In the genomic region with DNA sequence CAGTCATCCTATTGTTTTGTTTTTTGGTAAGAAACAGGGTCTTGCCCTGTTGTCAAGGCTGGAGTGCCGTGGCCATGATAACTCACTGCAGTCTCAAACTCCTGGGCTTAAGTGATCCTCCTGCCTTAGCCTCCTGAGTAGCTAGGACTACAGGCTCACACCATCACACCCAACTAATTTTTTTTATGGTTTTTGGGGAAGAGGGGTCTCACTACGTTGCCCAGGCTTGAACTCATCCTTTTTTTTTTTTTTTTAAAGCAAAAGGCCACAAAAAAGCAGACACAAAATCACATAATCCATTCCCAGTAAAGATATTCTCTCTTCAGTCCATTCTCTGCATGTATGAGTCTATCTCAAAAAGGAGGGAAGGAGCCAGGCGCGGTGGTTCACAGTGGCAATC, we compare ENCODE assay signal across 19 cellular contexts.
"Had no signal": no experiment of that assay in that cellular context is flagged by ENCODE, and none has a peak within 500 bp of the region (broad histone marks: within the 10 kb centered on the region; RNA-seq: fewer than 3 reads in every experiment).

No MANE protein-coding gene starts in this region.

- FAIRE-seq: colon, frontal cortex, keratinocyte, pancreas had no signal

- H3K36me3 Mint-ChIP-seq: natural killer cell; stimulated activated naive B cell treated with anti-CD40 and anti-IgM and Interleukin-4, amounts not matched to agents 10 μg/mL and 1 μg/mL and 100 μg/mL, for 72 hours had no signal

- H3K9me3 ChIP-seq: lower lobe of right lung, pancreas, right atrium auricular region, spleen, thoracic aorta, transverse colon, upper lobe of right lung, uterus had no signal

- H3K27me3 ChIP-seq: dorsolateral prefrontal cortex, pancreas, right atrium auricular region, spleen, transverse colon, upper lobe of right lung, uterus had no signal

- DNase-seq: dorsolateral prefrontal cortex; effector CD4-positive, alpha-beta T cell; hypothalamus; left ventricle myocardium superior; lower lobe of right lung; natural killer cell; pancreas; spleen; stimulated activated naive B cell treated with anti-CD40 and anti-IgM and Interleukin-4, amounts not matched to agents 10 μg/mL and 1 μg/mL and 100 μg/mL, for 72 hours; transverse colon; upper lobe of right lung; uterus had no signal

- H3K27ac Mint-ChIP-seq: stimulated activated naive CD8-positive, alpha-beta T cell treated with anti-CD3 and anti-CD28 coated beads, Interleukin-15, Interleukin-2, amounts not matched to agents 100 ng/mL and 50 ng/mL, for 24 hours had no signal

- H3K4me3 ChIP-seq: dorsolateral prefrontal cortex, lower lobe of right lung, pancreas, right atrium auricular region, skin epidermis, spleen, thoracic aorta, transverse colon, upper lobe of right lung, uterus had no signal

- H3K9me3 Mint-ChIP-seq: natural killer cell; stimulated activated naive B cell treated with anti-CD40 and anti-IgM and Interleukin-4, amounts not matched to agents 10 μg/mL and 1 μg/mL and 100 μg/mL, for 72 hours; stimulated activated naive CD8-positive, alpha-beta T cell treated with anti-CD3 and anti-CD28 coated beads, Interleukin-15, Interleukin-2, amounts not matched to agents 100 ng/mL and 50 ng/mL, for 24 hours had no signal

- H3K27ac ChIP-seq: dorsolateral prefrontal cortex, lower lobe of right lung, pancreas, right atrium auricular region, skin epidermis, spleen, thoracic aorta, transverse colon, upper lobe of right lung, uterus had no signal

- H3K4me3 Mint-ChIP-seq: natural killer cell; stimulated activated naive B cell treated with anti-CD40 and anti-IgM and Interleukin-4, amounts not matched to agents 10 μg/mL and 1 μg/mL and 100 μg/mL, for 72 hours; stimulated activated naive CD8-positive, alpha-beta T cell treated with anti-CD3 and anti-CD28 coated beads, Interleukin-15, Interleukin-2, amounts not matched to agents 100 ng/mL and 50 ng/mL, for 24 hours had no signal

- ATAC-seq: left ventricle myocardium superior; lower lobe of right lung; natural killer cell; pancreas; stimulated activated naive B cell treated with anti-CD40 and anti-IgM and Interleukin-4, amounts not matched to agents 10 μg/mL and 1 μg/mL and 100 μg/mL, for 72 hours; upper lobe of right lung had no signal

- H3K36me3 ChIP-seq: lower lobe of right lung, pancreas, right atrium auricular region, thoracic aorta, transverse colon, upper lobe of right lung, uterus had no signal

- H3K27me3 Mint-ChIP-seq: stimulated activated naive B cell treated with anti-CD40 and anti-IgM and Interleukin-4, amounts not matched to agents 10 μg/mL and 1 μg/mL and 100 μg/mL, for 72 hours; stimulated activated naive CD8-positive, alpha-beta T cell treated with anti-CD3 and anti-CD28 coated beads, Interleukin-15, Interleukin-2, amounts not matched to agents 100 ng/mL and 50 ng/mL, for 24 hours had no signal
